In genomic region chr5:92944903-92945629, GRCh38 we compare ENCODE assay signal across 12 cellular contexts.
A peak's percentile ranks its signal among the peaks of the same experiment; 100 is the strongest.
DNase-seq lines count a peak whose midpoint lies in the region; ATAC-seq and TF ChIP-seq lines count a peak whose summit lies in the region.
"Had no signal": no experiment of that assay in that cellular context is flagged by ENCODE, and none has a peak within 500 bp of the region (broad histone marks: within the 10 kb centered on the region; RNA-seq: fewer than 3 reads in every experiment).

No MANE protein-coding gene starts in this region.

- peak overlapping the region; percentile 86 for H3K27ac ChIP-seq in Panc1 (ENCODE audit: low read length)

- peaks cover 23% of the 10 kb centered on the region; the same call in 1 of the 2 replicates for H3K4me1 ChIP-seq in Panc1 (ENCODE audit: control insufficient read depth, insufficient read depth, low read length)

- H3K27me3 ChIP-seq in Panc1 (ENCODE audit: control insufficient read depth, insufficient read depth, low read length) = no peaks in the 10 kb centered on the region

- POLR2A ChIA-PET in Panc1 (lab: Charles Lee) = interaction anchor here (0.6 kb wide), 1 partner anchor 677 kb away, joined by 3 read pairs; no protein-coding TSS in a partner anchor

- DNase-seq in DMS53 treated with DMSO at 0.1 percent for 48 hours (lab: John Stamatoyannopoulos, UW; ENCODE audit: unreplicated experiment) (peak; percentile 29), Panc1 (ENCODE audit: low read depth, low spot score) (no peak), fibroblast of mammary gland (ENCODE audit: low read depth) (peak; percentile 83), pons (ENCODE audit: low spot score) (peak; percentile 29)
- DNase-seq: activated CD4-positive, alpha-beta T cell treated with anti-CD3 and anti-CD28 coated beads for 36 hours; activated gamma-delta T cell; DMS79 treated with DMSO at 0.1 percent for 48 hours; small intestine had no signal

- no peaks in the 10 kb centered on the region for H3K36me3 ChIP-seq in Panc1 (ENCODE audit: control insufficient read depth, insufficient read depth, low read length)

- intact Hi-C loops in Panc1 (cut with micrococcal nuclease; ENCODE audit: unreplicated experiment) = no loop called here

- peaks cover 12% of the 10 kb centered on the region; the same call in 1 of the 2 replicates for H3K9me3 ChIP-seq in Panc1 (ENCODE audit: control insufficient read depth, insufficient read depth, low read depth, low read length)

- no peak for TF ChIP-seq CTCF in Panc1 (IDR thresholded peaks at IDR 0.05)
- no peak for TF ChIP-seq CTCF in fibroblast of mammary gland (conservative IDR thresholded peaks at IDR 0.05; ENCODE audit: control insufficient read depth, insufficient read depth, low read depth, low read length)

- peak; percentile 76 for ATAC-seq in Panc1
- no peak for ATAC-seq in GM21381 (IDR thresholded peaks at IDR 0.05; ENCODE audit: unreplicated experiment)
- ATAC-seq in HG03108 (IDR thresholded peaks at IDR 0.05; ENCODE audit: unreplicated experiment) = no peak
- no peak for ATAC-seq in HG03521 (IDR thresholded peaks at IDR 0.05; ENCODE audit: unreplicated experiment)
- no peak for ATAC-seq in HG03139 (IDR thresholded peaks at IDR 0.05; ENCODE audit: unreplicated experiment)
- ATAC-seq: activated CD4-positive, alpha-beta T cell treated with anti-CD3 and anti-CD28 coated beads for 36 hours had no signal

- CTCF ChIA-PET in Panc1 (lab: Charles Lee) = interaction anchor here (1.2 kb wide), 1 partner anchor 36 kb away, joined by 3 read pairs; no protein-coding TSS in a partner anchor

- in situ Hi-C loops in Panc1 (cut with HindIII; ENCODE audit: low pct_unique_long_range_greater_than_20kb, low sequenced_read_pairs) = no loop called here

- H3K4me3 ChIP-seq in Panc1 (ENCODE audit: low read depth in 2 of 2, low read length in 2 of 2) (no peak overlapping the region), fibroblast of mammary gland (ENCODE audit: control insufficient read depth, low read depth, low read length) (no peak overlapping the region)

- BruUV-seq in Panc1 (replicated peaks; lab: Mats Ljungman, UMichigan) = no TSS peak
